In genomic region chr20:48656661-48657211, GRCh38 we compare ENCODE assay signal across 1 cellular context.
A peak's percentile ranks its signal among the peaks of the same experiment; 100 is the strongest.
TF ChIP-seq lines count a peak whose summit lies in the region.

No MANE protein-coding gene starts in this region.

TF ChIP-seq in HepG2, 621 proteins besides CTCF, POLR2A, EP300 and RAD21 (continued from another document and continues in another):
- TF ChIP-seq SOX13 (IDR thresholded peaks at IDR 0.05) (no peak), SOX13 (CRISPR knock-in tag; conservative IDR thresholded peaks at IDR 0.05 in 1 of 2, IDR thresholded peaks at IDR 0.05 in 1 of 2) (peak in 1 of 2 experiments; percentile 20; a peak in 1 of 4 replicates), ZNF260 (CRISPR knock-in tag; IDR thresholded peaks at IDR 0.05; ENCODE audit: borderline replicate concordance, low read depth) (no peak), RBFOX2 (IDR thresholded peaks at IDR 0.05; ENCODE audit: low read depth, low read length) (no peak), NR3C1 (CRISPR knock-in tag; IDR thresholded peaks at IDR 0.05) (no peak), KDM6A (CRISPR knock-in tag; IDR thresholded peaks at IDR 0.05; ENCODE audit: low read depth) (no peak), PCBP2 (optimal IDR thresholded peaks at IDR 0.05; ENCODE audit: low read depth, low read length, poor library complexity, severe bottlenecking) (no peak), HDAC6 (IDR thresholded peaks at IDR 0.05; ENCODE audit: low read depth, low read length) (no peak), ZNF430 (CRISPR knock-in tag; IDR thresholded peaks at IDR 0.05) (no peak), SMAD9 (CRISPR knock-in tag; IDR thresholded peaks at IDR 0.05) (no peak), ZBTB34 (CRISPR knock-in tag; IDR thresholded peaks at IDR 0.05) (no peak), ERF (CRISPR knock-in tag; IDR thresholded peaks at IDR 0.05) (no peak), PATZ1 (CRISPR knock-in tag; IDR thresholded peaks at IDR 0.05) (peak; percentile 74), RAD51 (IDR thresholded peaks at IDR 0.05; ENCODE audit: borderline replicate concordance) (no peak), IRF1 (CRISPR knock-in tag; IDR thresholded peaks at IDR 0.05; ENCODE audit: low read depth) (no peak), CENPX (CRISPR knock-in tag; IDR thresholded peaks at IDR 0.05) (no peak), CAMTA2 (CRISPR knock-in tag; IDR thresholded peaks at IDR 0.05; ENCODE audit: borderline replicate concordance) (no peak), ARID3A (IDR thresholded peaks at IDR 0.05; ENCODE audit: low read depth, low read length) (no peak), TOPORS (CRISPR knock-in tag; IDR thresholded peaks at IDR 0.05) (no peak), MAZ (IDR thresholded peaks at IDR 0.05; ENCODE audit: borderline replicate concordance, low read depth, low read length) (peak; percentile 28; the same call in 1 of the 2 replicates), MAZ (CRISPR knock-in tag; IDR thresholded peaks at IDR 0.05; ENCODE audit: low read depth) (0 out of 2 replicates have a peak, but pooled peaks have one; percentile 27), MEIS1 (CRISPR knock-in tag; IDR thresholded peaks at IDR 0.05; ENCODE audit: borderline replicate concordance) (0 out of 2 replicates have a peak, but pooled peaks have one; percentile 8), ZNF296 (CRISPR knock-in tag; conservative IDR thresholded peaks at IDR 0.05) (no peak), ZNF292 (CRISPR knock-in tag; IDR thresholded peaks at IDR 0.05; ENCODE audit: borderline replicate concordance, low read depth) (no peak), ZNF75D (CRISPR knock-in tag; IDR thresholded peaks at IDR 0.05; ENCODE audit: borderline replicate concordance) (no peak), AKAP8 (CRISPR knock-in tag; IDR thresholded peaks at IDR 0.05) (no peak), ZFP37 (CRISPR knock-in tag; IDR thresholded peaks at IDR 0.05; ENCODE audit: borderline replicate concordance) (no peak), ZNF841 (CRISPR knock-in tag; IDR thresholded peaks at IDR 0.05; ENCODE audit: borderline replicate concordance) (no peak), ETS1 (CRISPR knock-in tag; IDR thresholded peaks at IDR 0.05) (no peak), ZNF547 (CRISPR knock-in tag; IDR thresholded peaks at IDR 0.05) (no peak), TEAD3 (CRISPR knock-in tag; optimal IDR thresholded peaks at IDR 0.05; ENCODE audit: borderline replicate concordance) (peak; percentile 47), ATM (IDR thresholded peaks at IDR 0.05; ENCODE audit: borderline replicate concordance) (no peak), SNAI1 (CRISPR knock-in tag; IDR thresholded peaks at IDR 0.05; ENCODE audit: borderline replicate concordance) (no peak), RORA (CRISPR knock-in tag; IDR thresholded peaks at IDR 0.05) (no peak), MEIS2 (CRISPR knock-in tag; IDR thresholded peaks at IDR 0.05) (no peak), NR1H2 (CRISPR knock-in tag; IDR thresholded peaks at IDR 0.05; ENCODE audit: borderline replicate concordance, low read depth) (no peak), ATF1 (CRISPR knock-in tag; IDR thresholded peaks at IDR 0.05) (no peak)
- TF ChIP-seq, protein P1, sequence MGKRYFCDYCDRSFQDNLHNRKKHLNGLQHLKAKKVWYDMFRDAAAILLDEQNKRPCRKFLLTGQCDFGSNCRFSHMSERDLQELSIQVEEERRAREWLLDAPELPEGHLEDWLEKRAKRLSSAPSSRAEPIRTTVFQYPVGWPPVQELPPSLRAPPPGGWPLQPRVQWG (CRISPR knock-in tag; IDR thresholded peaks at IDR 0.05; ENCODE audit: borderline replicate concordance, low read depth) = no peak
- TF ChIP-seq, protein P2, sequence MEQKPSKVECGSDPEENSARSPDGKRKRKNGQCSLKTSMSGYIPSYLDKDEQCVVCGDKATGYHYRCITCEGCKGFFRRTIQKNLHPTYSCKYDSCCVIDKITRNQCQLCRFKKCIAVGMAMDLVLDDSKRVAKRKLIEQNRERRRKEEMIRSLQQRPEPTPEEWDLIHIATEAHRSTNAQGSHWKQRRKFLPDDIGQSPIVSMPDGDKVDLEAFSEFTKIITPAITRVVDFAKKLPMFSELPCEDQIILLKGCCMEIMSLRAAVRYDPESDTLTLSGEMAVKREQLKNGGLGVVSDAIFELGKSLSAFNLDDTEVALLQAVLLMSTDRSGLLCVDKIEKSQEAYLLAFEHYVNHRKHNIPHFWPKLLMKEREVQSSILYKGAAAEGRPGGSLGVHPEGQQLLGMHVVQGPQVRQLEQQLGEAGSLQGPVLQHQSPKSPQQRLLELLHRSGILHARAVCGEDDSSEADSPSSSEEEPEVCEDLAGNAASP (CRISPR knock-in tag; IDR thresholded peaks at IDR 0.05; ENCODE audit: borderline replicate concordance) = 0 out of 2 replicates have a peak, but pooled peaks have one; percentile 29
- TF ChIP-seq, protein P3, sequence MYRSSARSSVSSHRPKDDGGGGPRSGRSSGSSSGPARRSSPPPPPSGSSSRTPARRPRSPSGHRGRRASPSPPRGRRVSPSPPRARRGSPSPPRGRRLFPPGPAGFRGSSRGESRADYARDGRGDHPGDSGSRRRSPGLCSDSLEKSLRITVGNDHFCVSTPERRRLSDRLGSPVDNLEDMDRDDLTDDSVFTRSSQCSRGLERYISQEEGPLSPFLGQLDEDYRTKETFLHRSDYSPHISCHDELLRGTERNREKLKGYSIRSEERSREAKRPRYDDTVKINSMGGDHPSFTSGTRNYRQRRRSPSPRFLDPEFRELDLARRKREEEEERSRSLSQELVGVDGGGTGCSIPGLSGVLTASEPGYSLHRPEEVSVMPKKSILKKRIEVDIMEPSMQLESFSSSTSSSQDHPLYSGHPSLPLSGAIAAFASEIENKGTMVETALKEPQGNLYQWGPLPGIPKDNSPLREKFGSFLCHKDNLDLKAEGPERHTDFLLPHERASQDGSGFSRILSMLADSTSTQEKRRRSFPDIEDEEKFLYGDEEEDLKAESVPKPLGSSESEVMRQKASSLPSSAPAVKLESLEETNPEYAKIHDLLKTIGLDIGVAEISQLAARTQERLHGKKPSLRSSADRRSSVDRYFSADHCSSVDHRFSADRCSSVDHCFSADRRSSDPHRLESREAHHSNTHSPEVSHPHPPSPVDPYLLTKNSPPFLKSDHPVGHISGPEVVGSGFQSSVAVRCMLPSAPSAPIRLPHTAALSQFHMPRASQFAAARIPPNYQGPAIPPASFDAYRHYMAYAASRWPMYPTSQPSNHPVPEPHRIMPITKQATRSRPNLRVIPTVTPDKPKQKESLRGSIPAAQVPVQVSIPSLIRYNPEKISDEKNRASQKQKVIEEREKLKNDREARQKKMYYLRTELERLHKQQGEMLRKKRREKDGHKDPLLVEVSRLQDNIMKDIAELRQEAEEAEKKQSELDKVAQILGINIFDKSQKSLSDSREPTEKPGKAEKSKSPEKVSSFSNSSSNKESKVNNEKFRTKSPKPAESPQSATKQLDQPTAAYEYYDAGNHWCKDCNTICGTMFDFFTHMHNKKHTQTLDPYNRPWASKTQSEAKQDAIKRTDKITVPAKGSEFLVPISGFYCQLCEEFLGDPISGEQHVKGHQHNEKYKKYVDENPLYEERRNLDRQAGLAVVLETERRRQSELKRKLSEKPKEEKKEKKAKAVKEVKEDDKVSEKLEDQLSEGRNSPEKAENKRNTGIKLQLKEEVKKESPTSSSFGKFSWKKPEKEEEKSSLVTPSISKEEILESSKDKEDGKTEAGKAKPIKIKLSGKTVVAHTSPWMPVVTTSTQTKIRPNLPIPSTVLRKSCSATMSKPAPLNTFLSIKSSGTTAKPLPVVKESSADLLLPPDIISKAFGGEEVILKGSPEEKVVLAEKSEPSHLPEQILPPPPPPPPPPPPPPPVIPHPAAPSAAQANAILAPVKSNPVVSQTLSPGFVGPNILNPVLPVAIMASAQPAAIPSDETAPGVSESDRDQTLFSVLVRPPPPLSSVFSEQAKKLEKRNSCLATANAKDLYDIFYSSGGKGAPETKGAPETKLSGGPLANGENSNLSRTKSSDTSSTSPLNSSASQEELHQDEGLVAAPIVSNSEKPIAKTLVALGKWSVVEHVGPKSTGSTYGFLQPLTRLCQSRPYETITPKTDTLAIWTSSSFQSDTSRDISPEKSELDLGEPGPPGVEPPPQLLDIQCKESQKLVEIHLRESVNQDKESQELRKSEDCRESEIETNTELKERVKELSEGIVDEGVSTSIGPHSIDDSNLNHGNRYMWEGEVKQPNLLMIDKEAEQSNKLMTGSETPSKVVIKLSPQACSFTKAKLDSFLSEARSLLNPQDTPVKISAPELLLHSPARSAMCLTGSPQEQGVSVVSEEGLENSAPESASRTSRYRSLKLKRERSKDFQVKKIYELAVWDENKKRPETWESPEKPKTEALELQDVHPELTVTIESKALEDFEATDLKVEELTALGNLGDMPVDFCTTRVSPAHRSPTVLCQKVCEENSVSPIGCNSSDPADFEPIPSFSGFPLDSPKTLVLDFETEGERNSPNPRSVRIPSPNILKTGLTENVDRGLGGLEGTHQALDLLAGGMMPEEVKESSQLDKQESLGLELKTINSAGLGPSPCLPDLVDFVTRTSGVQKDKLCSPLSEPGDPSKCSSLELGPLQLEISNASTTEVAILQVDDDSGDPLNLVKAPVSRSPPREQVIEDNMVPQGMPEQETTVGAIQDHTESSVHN (CRISPR knock-in tag; IDR thresholded peaks at IDR 0.05) = no peak
- TF ChIP-seq, protein P4, sequence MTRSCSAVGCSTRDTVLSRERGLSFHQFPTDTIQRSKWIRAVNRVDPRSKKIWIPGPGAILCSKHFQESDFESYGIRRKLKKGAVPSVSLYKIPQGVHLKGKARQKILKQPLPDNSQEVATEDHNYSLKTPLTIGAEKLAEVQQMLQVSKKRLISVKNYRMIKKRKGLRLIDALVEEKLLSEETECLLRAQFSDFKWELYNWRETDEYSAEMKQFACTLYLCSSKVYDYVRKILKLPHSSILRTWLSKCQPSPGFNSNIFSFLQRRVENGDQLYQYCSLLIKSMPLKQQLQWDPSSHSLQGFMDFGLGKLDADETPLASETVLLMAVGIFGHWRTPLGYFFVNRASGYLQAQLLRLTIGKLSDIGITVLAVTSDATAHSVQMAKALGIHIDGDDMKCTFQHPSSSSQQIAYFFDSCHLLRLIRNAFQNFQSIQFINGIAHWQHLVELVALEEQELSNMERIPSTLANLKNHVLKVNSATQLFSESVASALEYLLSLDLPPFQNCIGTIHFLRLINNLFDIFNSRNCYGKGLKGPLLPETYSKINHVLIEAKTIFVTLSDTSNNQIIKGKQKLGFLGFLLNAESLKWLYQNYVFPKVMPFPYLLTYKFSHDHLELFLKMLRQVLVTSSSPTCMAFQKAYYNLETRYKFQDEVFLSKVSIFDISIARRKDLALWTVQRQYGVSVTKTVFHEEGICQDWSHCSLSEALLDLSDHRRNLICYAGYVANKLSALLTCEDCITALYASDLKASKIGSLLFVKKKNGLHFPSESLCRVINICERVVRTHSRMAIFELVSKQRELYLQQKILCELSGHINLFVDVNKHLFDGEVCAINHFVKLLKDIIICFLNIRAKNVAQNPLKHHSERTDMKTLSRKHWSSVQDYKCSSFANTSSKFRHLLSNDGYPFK (CRISPR knock-in tag; IDR thresholded peaks at IDR 0.05; ENCODE audit: borderline replicate concordance) = no peak
